ENCODE assay signal across 8 cellular contexts in the genomic region with DNA sequence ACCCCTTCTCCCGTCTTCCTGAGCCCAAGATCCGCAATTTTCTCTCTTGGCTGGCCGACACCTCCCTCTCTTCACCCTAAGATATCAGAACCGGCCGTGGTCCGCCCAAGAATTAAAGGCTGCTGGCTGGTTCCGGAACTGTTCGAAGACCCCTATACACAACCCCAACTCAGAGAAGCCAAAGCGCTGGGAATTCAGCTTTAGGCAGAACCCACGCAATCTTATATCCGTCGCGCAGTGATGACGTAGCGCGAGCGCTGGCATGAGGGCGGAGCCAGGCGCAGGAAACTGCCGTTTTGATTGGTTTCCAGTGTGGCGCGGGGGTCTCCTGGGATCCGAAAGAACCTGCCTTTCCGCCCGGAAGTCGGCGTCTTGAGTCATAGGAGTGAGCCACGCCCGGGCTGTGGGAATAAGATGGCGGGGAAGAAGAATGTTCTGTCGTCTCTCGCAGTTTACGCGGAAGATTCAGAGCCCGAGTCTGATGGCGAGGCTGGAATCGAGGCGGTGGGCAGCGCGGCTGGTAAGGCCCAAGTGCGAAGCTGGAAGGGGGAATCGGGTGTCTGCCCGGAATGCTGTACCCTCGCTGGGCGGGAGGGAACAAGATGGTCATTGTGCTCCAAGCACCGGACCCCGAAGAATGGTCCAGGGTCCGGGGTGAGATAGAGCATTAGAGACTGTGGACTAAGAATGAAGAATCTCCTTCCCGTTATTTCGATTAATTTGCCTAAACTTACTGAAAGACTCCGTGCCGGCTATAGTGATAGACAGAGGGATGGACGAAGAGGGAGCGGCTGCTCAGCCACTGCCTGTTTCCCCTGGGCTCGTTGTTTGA. TPM values are rescaled to one million over a fixed set of nuclear protein-coding genes. Genes with fewer than 3 reads are reported as not detected.
DNase-seq lines count a peak whose midpoint lies in the region; ATAC-seq and TF ChIP-seq lines count a peak whose summit lies in the region.

A gene (minus strand): TSS at position 196 of the 832 bp plus-strand sequence. CDS start 597 bp downstream, outside the sequence.
A gene (plus strand): TSS at position 380 of the 832 bp plus-strand sequence. CDS start 35 bp downstream, at position 415.

- in situ Hi-C loops in ACHN (cut with HindIII; ENCODE audit: low pct_ligation_motif_present, low pct_unique_long_range_greater_than_20kb, low sequenced_read_pairs), result no loop called here

- peak; percentile 99 for DNase-seq in ACHN
- DNase-seq in NCI-H2227 treated with DMSO at 0.1 percent for 48 hours (lab: John Stamatoyannopoulos, UW), result peak; percentile 98
- DNase-seq in WERI-Rb-1, result peak; percentile 99
- DNase-seq in breast epithelium (ENCODE audit: low spot score in 2 of 2), result peak; percentile 98

- no peaks in the 10 kb centered on the region for H3K27me3 ChIP-seq in WERI-Rb-1 (ENCODE audit: insufficient read depth, low read depth, severe bottlenecking)
- H3K27me3 ChIP-seq in breast epithelium, result no peaks in the 10 kb centered on the region
- H3K27me3 ChIP-seq in skeletal muscle tissue (ENCODE audit: control insufficient read depth in 3 of 3, insufficient read depth in 3 of 3, low read length in 3 of 3), result no peaks in the 10 kb centered on the region

- H3K9ac ChIP-seq in skeletal muscle tissue (ENCODE audit: low read depth in 1 of 3, low read length in 3 of 3), result peak within 1 kb of the TSS; percentile 93 to 96 (median 95)

- H3K4me1 ChIP-seq in breast epithelium (peaks cover 0 to 6% of the 10 kb centered on the region in 2 donors), skeletal muscle tissue (ENCODE audit: control insufficient read depth in 3 of 3, insufficient read depth in 3 of 3, low read length in 3 of 3) (peaks cover 14 to 28% (median 21%) of the 10 kb centered on the region in 3 donors)

- H3K36me3 ChIP-seq in WERI-Rb-1, result peaks cover 62% of the 10 kb centered on the region
- peaks cover 5% of the 10 kb centered on the region for H3K36me3 ChIP-seq in breast epithelium
- peaks cover 30 to 39% (median 35%) of the 10 kb centered on the region in 3 donors for H3K36me3 ChIP-seq in skeletal muscle tissue (ENCODE audit: control insufficient read depth in 3 of 3, insufficient read depth in 3 of 3, low read length in 3 of 3)

- peak; percentile 49 for ATAC-seq in GM18873 (IDR thresholded peaks at IDR 0.05; ENCODE audit: low FRiP score, unreplicated experiment)
- peak; percentile 76 for ATAC-seq in HG03139 (IDR thresholded peaks at IDR 0.05; ENCODE audit: unreplicated experiment)

- H3K9me3 ChIP-seq in WERI-Rb-1 (ENCODE audit: severe bottlenecking) (no peaks in the 10 kb centered on the region), breast epithelium (no peaks in the 10 kb centered on the region), iPS-18c (ENCODE audit: control insufficient read depth, insufficient read depth, low read length) (no peaks in the 10 kb centered on the region), skeletal muscle tissue (ENCODE audit: control insufficient read depth in 3 of 3, low read length in 3 of 3) (no peaks in the 10 kb centered on the region)

- peak within 1 kb of the TSS; percentile 71 for H3K27ac ChIP-seq in WERI-Rb-1
- peak within 1 kb of the TSS; percentile 93 to 96 for H3K27ac ChIP-seq in breast epithelium
- H3K27ac ChIP-seq in skeletal muscle tissue (ENCODE audit: low read depth, low read length), result peak within 1 kb of the TSS; percentile 88

- TF ChIP-seq POLR2A in breast epithelium (IDR thresholded peaks at IDR 0.05), result peak; percentile 75

- TF ChIP-seq CTCF in WERI-Rb-1 (IDR thresholded peaks at IDR 0.05; ENCODE audit: low read depth, low read length) (no peak), breast epithelium (IDR thresholded peaks at IDR 0.05) (peak in 1 of 3 donors; percentile 22)

- peak within 1 kb of the TSS; percentile 94 for H3K4me3 ChIP-seq in WERI-Rb-1 (ENCODE audit: low read depth, low read length)
- H3K4me3 ChIP-seq in breast epithelium, result peak within 1 kb of the TSS; percentile 68 to 92 (median 89)
- peak within 1 kb of the TSS; percentile 97 for H3K4me3 ChIP-seq in iPS-18c (ENCODE audit: insufficient read depth, low read depth, low read length)
- H3K4me3 ChIP-seq in skeletal muscle tissue (ENCODE audit: low read length in 3 of 3), result peak within 1 kb of the TSS; percentile 98 to 100 (median 100)

- intact Hi-C loops in breast epithelium (cut with DNase I; ENCODE audit: low total_unique reads), result no loop called here

RNA-seq across cellular contexts. Expression of the first gene that starts in this region (rescaled TPM):
- total RNA-seq in breast epithelium (10 to 100 TPM; 10.7 to 22.8 (median 14.1) TPM), skeletal muscle tissue (11.0 TPM)

RNA-seq across cellular contexts. Expression of the second gene that starts in this region (rescaled TPM):
- 10 to 100 TPM; 68.3 to 89.5 (median 86.1) TPM for total RNA-seq in breast epithelium
- 36.5 TPM for total RNA-seq in skeletal muscle tissue

Comparison
In these comparisons a context has a peak if more than half of its experiments do, and no peak if none do; other contexts are left out.
1. Peak in every context shown above with its lines: DNase-seq, ATAC-seq, H3K4me3 ChIP-seq and H3K27ac ChIP-seq.